8 cellular contexts compared by ENCODE assay signal in genomic region chr2:10304458-10305253, GRCh38. TPM values are rescaled to one million over a fixed set of nuclear protein-coding genes. Genes with fewer than 3 reads are reported as not detected.
DNase-seq lines count a peak whose midpoint lies in the region; ATAC-seq and TF ChIP-seq lines count a peak whose summit lies in the region.

No MANE protein-coding gene starts in this region.

- intact Hi-C loops in lower lobe of right lung (cut with DNase I) (no loop called here), tibial artery (cut with DNase I; ENCODE audit: low total_unique reads) (loop anchor here (5.0 kb wide), 1 partner anchor 177 kb away; no protein-coding TSS in a partner anchor)

- H3K4me1 Mint-ChIP-seq in activated T-cell treated with anti-CD3 and anti-CD28 coated beads, Interleukin-2, amount 50 U/mL, for 4 hours (ENCODE audit: low read depth) = peaks cover 77% of the 10 kb centered on the region
- peaks cover 49% of the 10 kb centered on the region for H3K4me1 Mint-ChIP-seq in brain

- no peaks in the 10 kb centered on the region for H3K27me3 Mint-ChIP-seq in activated T-cell treated with anti-CD3 and anti-CD28 coated beads, Interleukin-2, amount 50 U/mL, for 4 hours (ENCODE audit: low read depth)
- H3K27me3 Mint-ChIP-seq in brain = peaks cover 25% of the 10 kb centered on the region

- H3K27ac ChIP-seq in lower lobe of right lung (peak overlapping the region; percentile 88), tibial artery (no peak overlapping the region)

- H3K4me3 ChIP-seq in lower lobe of right lung = peak overlapping the region; percentile 84
- H3K4me3 ChIP-seq in tibial artery = peak overlapping the region; percentile 76 to 94

- H3K36me3 ChIP-seq in lower lobe of right lung (no peaks in the 10 kb centered on the region), tibial artery (no peaks in the 10 kb centered on the region)

- no peaks in the 10 kb centered on the region for H3K36me3 Mint-ChIP-seq in activated T-cell treated with anti-CD3 and anti-CD28 coated beads, Interleukin-2, amount 50 U/mL, for 4 hours (ENCODE audit: insufficient read depth)
- no peaks in the 10 kb centered on the region for H3K36me3 Mint-ChIP-seq in brain

- peaks cover 60% of the 10 kb centered on the region for H3K4me1 ChIP-seq in lower lobe of right lung
- peaks cover 0 to 30% (median 20%) of the 10 kb centered on the region in 4 donors for H3K4me1 ChIP-seq in tibial artery

- peak overlapping the region; percentile 56 to 80 (median 76) for H3K27ac Mint-ChIP-seq in brain

- H3K9me3 ChIP-seq in lower lobe of right lung (no peaks in the 10 kb centered on the region), tibial artery (no peaks in the 10 kb centered on the region)

- TF ChIP-seq CTCF in brain (conservative IDR thresholded peaks at IDR 0.05) (no peak), lower lobe of right lung (IDR thresholded peaks at IDR 0.05) (no peak), tibial artery (IDR thresholded peaks at IDR 0.05) (no peak)

- peak overlapping the region; percentile 97 for H3K4me3 Mint-ChIP-seq in activated T-cell treated with anti-CD3 and anti-CD28 coated beads, Interleukin-2, amount 50 U/mL, for 4 hours
- H3K4me3 Mint-ChIP-seq in brain = peak overlapping the region; percentile 90 to 100 (median 99)

- H3K27me3 ChIP-seq in lower lobe of right lung (ENCODE audit: low read depth) (no peaks in the 10 kb centered on the region), tibial artery (no peaks in the 10 kb centered on the region)

- no peak for ATAC-seq in activated T-cell treated with anti-CD3 and anti-CD28 coated beads, Interleukin-2, amount 50 U/mL, for 4 hours
- ATAC-seq in lower lobe of right lung (no peak), HG03139 (IDR thresholded peaks at IDR 0.05; ENCODE audit: unreplicated experiment) (no peak), HG03135 (IDR thresholded peaks at IDR 0.05; ENCODE audit: unreplicated experiment) (no peak)

- no peaks in the 10 kb centered on the region for H3K9me3 Mint-ChIP-seq in activated T-cell treated with anti-CD3 and anti-CD28 coated beads, Interleukin-2, amount 50 U/mL, for 4 hours
- H3K9me3 Mint-ChIP-seq in brain = peaks cover 0 to 4% (median 0%) of the 10 kb centered on the region in 5 experiments

- DNase-seq in activated T-cell treated with anti-CD3 and anti-CD28 coated beads, Interleukin-2, amount 50 U/mL, for 4 hours = no peak
- DNase-seq in activated T-cell treated with anti-CD3 and anti-CD28 coated beads, Interleukin-2, amount 50 U/mL, for 48 hours = no peak
- no peak for DNase-seq in lower lobe of right lung
- no peak for DNase-seq in tibial artery
- no peak for DNase-seq in OCI-M2 (lab: John Stamatoyannopoulos, UW; ENCODE audit: unreplicated experiment)

RNA-seq across cellular contexts. Expression of gene HPCAL1, which starts 2.0 kb away (rescaled TPM):
- total RNA-seq in activated T-cell treated with anti-CD3 and anti-CD28 coated beads, Interleukin-2, amount 50 U/mL, for 4 hours = 10 to 100 TPM; 40.8 to 44.7 (median 43.3) TPM
- 85.6 TPM for polyA plus RNA-seq in brain (ENCODE audit: insufficient read depth, low read depth, low replicate concordance)
- 132 TPM for total RNA-seq in lower lobe of right lung
